22 cellular contexts compared by ENCODE assay signal in the genomic region with DNA sequence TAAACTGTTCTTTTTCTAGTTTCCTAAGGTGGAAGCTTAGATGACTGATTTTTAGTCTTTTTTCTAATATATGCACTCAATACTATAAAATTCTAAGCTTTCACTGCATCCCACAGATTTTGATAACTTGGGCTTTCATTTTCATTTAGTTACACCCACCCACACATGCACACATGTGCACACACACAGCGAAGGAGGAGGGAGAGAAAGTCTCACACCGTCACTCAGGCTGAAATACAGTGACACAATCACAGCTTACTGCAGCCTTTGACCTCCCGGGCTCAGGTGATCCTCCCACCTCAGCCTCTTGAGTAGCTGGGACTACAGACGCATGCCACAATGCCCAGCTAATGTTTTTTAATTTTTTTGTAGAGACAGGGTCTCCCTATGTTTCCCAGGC.
DNase-seq lines count a peak whose midpoint lies in the region; ATAC-seq and TF ChIP-seq lines count a peak whose summit lies in the region.
"Had no signal": no experiment of that assay in that cellular context is flagged by ENCODE, and none has a peak within 500 bp of the region (broad histone marks: within the 10 kb centered on the region; RNA-seq: fewer than 3 reads in every experiment).

No MANE protein-coding gene starts in this region.

- no peaks in the 10 kb centered on the region for H3K9me3 ChIP-seq in neutrophil
- no peaks in the 10 kb centered on the region for H3K9me3 ChIP-seq in upper lobe of right lung
- H3K9me3 ChIP-seq: BLaER1, Peyer's patch, upper lobe of left lung had no signal

- intact Hi-C loops in upper lobe of right lung (cut with DNase I): no loop called here

- TF ChIP-seq CTCF in neutrophil (IDR thresholded peaks at IDR 0.05) (no peak), upper lobe of right lung (IDR thresholded peaks at IDR 0.05) (no peak)

- DNase-seq in activated naive CD4-positive, alpha-beta T cell treated with Interleukin-2 at 50 U/mL for 16 hours: peak; percentile 36
- no peak for DNase-seq in activated naive CD4-positive, alpha-beta T cell (lab: John Stamatoyannopoulos, UW)
- DNase-seq in activated naive CD4-positive, alpha-beta T cell treated with anti-CD3 and anti-CD28 coated beads, Interleukin-2, amount 50 U/mL, for 16 hours: peak; percentile 36
- peak in 2 of 3 donors; percentile 20 to 21 for DNase-seq in stimulated activated CD4-positive, alpha-beta T cell treated with anti-CD3 and anti-CD28 coated beads, TNF-alpha, amount 100 ng/mL, for 48 hours (ENCODE audit: low read depth in 3 of 3)
- DNase-seq in RKO (ENCODE audit: low spot score) (no peak), upper lobe of right lung (no peak)
- DNase-seq: COR-L47, cortex of kidney, erythroblast, GOT3, NCI-H146, NCI-H226, NCI-H774, Peyer's patch, SHP77 treated with DMSO at 0.1 percent for 48 hours, substantia nigra, T-helper 9 cell, upper lobe of left lung had no signal

- H3K4me1 ChIP-seq in neutrophil (ENCODE audit: control insufficient read depth in 1 of 2, insufficient read depth in 1 of 2, low read depth in 1 of 2, low read length in 1 of 2) (peaks cover 37 to 41% of the 10 kb centered on the region in 2 experiments), upper lobe of right lung (no peaks in the 10 kb centered on the region)
- H3K4me1 ChIP-seq: BLaER1, Peyer's patch, upper lobe of left lung had no signal

- no peak for ATAC-seq in upper lobe of right lung
- no peak for ATAC-seq in HG02678 (IDR thresholded peaks at IDR 0.05; ENCODE audit: unreplicated experiment)

- H3K4me3 ChIP-seq in neutrophil (ENCODE audit: low read depth in 1 of 2, low read length in 1 of 2) (no peak overlapping the region), upper lobe of right lung (no peak overlapping the region)
- H3K4me3 ChIP-seq: BLaER1, Peyer's patch, upper lobe of left lung had no signal

- H3K27ac ChIP-seq in neutrophil (peak overlapping the region; percentile 61), upper lobe of right lung (no peak overlapping the region)
- H3K27ac ChIP-seq: BLaER1, Peyer's patch, upper lobe of left lung, VCaP had no signal

- H3K36me3 ChIP-seq in neutrophil (no peaks in the 10 kb centered on the region), upper lobe of right lung (peaks cover 16% of the 10 kb centered on the region)

- H3K27me3 ChIP-seq in neutrophil (no peaks in the 10 kb centered on the region), upper lobe of right lung (no peaks in the 10 kb centered on the region)
- H3K27me3 ChIP-seq: BLaER1, Peyer's patch, upper lobe of left lung had no signal

Comparison
In these comparisons a context has a peak if more than half of its experiments do, and no peak if none do; other contexts are left out.
1. DNase-seq: peak in activated naive CD4-positive, alpha-beta T cell treated with Interleukin-2 at 50 U/mL for 16 hours (single experiment), activated naive CD4-positive, alpha-beta T cell treated with anti-CD3 and anti-CD28 coated beads, Interleukin-2, amount 50 U/mL, for 16 hours (single experiment) and stimulated activated CD4-positive, alpha-beta T cell treated with anti-CD3 and anti-CD28 coated beads, TNF-alpha, amount 100 ng/mL, for 48 hours (2 of 3); none in activated naive CD4-positive, alpha-beta T cell (0 of 4), RKO (single experiment) and upper lobe of right lung (single experiment).